17 cellular contexts compared by ENCODE assay signal in the genomic region with DNA sequence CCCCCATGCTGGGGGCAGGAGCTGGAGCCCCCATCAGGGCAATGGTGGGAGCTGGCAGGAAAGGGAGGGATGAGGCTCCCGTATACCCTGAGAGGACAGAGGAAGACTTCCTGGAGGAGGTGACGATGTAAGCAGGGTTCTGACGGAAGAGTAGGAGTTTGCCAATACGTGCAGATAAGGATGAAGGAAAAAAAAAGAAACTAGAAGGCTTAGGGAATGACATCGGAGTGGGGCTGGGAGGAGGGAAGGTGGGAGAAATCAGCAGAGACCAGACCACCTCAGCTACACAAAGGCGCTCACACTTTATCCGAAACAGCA. TPM values are rescaled to one million over a fixed set of nuclear protein-coding genes. Genes with fewer than 3 reads are reported as not detected.
A peak's percentile ranks its signal among the peaks of the same experiment; 100 is the strongest.
DNase-seq lines count a peak whose midpoint lies in the region; ATAC-seq and TF ChIP-seq lines count a peak whose summit lies in the region.
"Had no signal": no experiment of that assay in that cellular context is flagged by ENCODE, and none has a peak within 500 bp of the region (broad histone marks: within the 10 kb centered on the region; RNA-seq: fewer than 3 reads in every experiment).

No MANE protein-coding gene starts in this region.

- POLR2A ChIA-PET in SK-N-SH (lab: Yijun Ruan, JAX) (no interaction called here), HEK293 (lab: Yijun Ruan, JAX) (interaction anchor here (0.9 kb wide), 1 partner anchor 282 kb away, joined by 3 read pairs; no protein-coding TSS in a partner anchor)

- H3K79me2 ChIP-seq in SK-N-SH (ENCODE audit: insufficient read depth), result no peaks in the 10 kb centered on the region

- no peaks in the 10 kb centered on the region for H3K9me2 ChIP-seq in SK-N-SH

- TF ChIP-seq RAD21 in SK-N-SH (IDR thresholded peaks at IDR 0.05; ENCODE audit: low read length), result no peak

- H2AFZ ChIP-seq in SK-N-SH (ENCODE audit: low read depth), result no peak overlapping the region

- H3K4me3 Mint-ChIP-seq in dendritic cell treated with granulocyte-macrophage colony-stimulating factor and Interleukin-4, amounts not matched to agents 40 ng/mL and 50 ng/mL, for 4 days, result no peak overlapping the region
- no peak overlapping the region for H3K4me3 Mint-ChIP-seq in stimulated activated effector memory CD8-positive, alpha-beta T cell treated with anti-CD3 and anti-CD28 coated beads, Interleukin-12 subunit alpha, Interleukin-12 subunit beta, amount 100 ng/mL, for 72 hours
- H3K4me3 Mint-ChIP-seq: activated CD4-positive, alpha-beta memory T cell treated with anti-CD3 and anti-CD28 coated beads, Interleukin-2, amount 10 ng/mL, durations not matched to agents 7 days and 5 days; WTC11 had no signal

- CTCF ChIA-PET in SK-N-SH (lab: Yijun Ruan, JAX) (interaction anchor here (0.8 to 5.6 kb wide), 8 partner anchors 9 to 280 kb away, joined by 3 to 44 read pairs (median 4); a partner anchor contains a TSS), HEK293 (lab: Yijun Ruan, JAX) (interaction anchor here (0.6 to 2.0 kb wide), 15 partner anchors 9 to 1186 kb away, joined by 3 to 12 read pairs (median 3); no protein-coding TSS in a partner anchor)

- TF ChIP-seq CTCF in SK-N-SH (IDR thresholded peaks at IDR 0.05), result no peak
- no peak for TF ChIP-seq CTCF in HEK293 (tag by site-specific recombination; IDR thresholded peaks at IDR 0.05)

- H3K27me3 Mint-ChIP-seq in dendritic cell treated with granulocyte-macrophage colony-stimulating factor and Interleukin-4, amounts not matched to agents 40 ng/mL and 50 ng/mL, for 4 days, result no peaks in the 10 kb centered on the region
- H3K27me3 Mint-ChIP-seq: activated CD4-positive, alpha-beta memory T cell treated with anti-CD3 and anti-CD28 coated beads, Interleukin-2, amount 10 ng/mL, durations not matched to agents 7 days and 5 days; progenitor cell of endocrine pancreas had no signal

- peaks cover 45% of the 10 kb centered on the region for H3K4me1 Mint-ChIP-seq in dendritic cell treated with granulocyte-macrophage colony-stimulating factor and Interleukin-4, amounts not matched to agents 40 ng/mL and 50 ng/mL, for 4 days (ENCODE audit: low read depth)
- peaks cover 29% of the 10 kb centered on the region for H3K4me1 Mint-ChIP-seq in stimulated activated effector memory CD8-positive, alpha-beta T cell treated with anti-CD3 and anti-CD28 coated beads, Interleukin-12 subunit alpha, Interleukin-12 subunit beta, amount 100 ng/mL, for 72 hours

- H3K9ac ChIP-seq in SK-N-SH, result no peak overlapping the region

- no peaks in the 10 kb centered on the region for H3F3A ChIP-seq in SK-N-SH (replicated peaks; ENCODE audit: insufficient read depth)

- no peak for TF ChIP-seq EP300 in SK-N-SH (IDR thresholded peaks at IDR 0.05; ENCODE audit: borderline replicate concordance in 1 of 2, low read depth in 1 of 2, low read length in 1 of 2)

- no peak for DNase-seq in SK-N-SH
- DNase-seq in stimulated activated effector memory CD8-positive, alpha-beta T cell treated with anti-CD3 and anti-CD28 coated beads, Interleukin-12 subunit alpha, Interleukin-12 subunit beta, amount 100 ng/mL, for 72 hours (ENCODE audit: low spot score in 2 of 2), result no peak
- DNase-seq in stimulated activated CD4-positive, alpha-beta T cell treated with anti-CD3 and anti-CD28 coated beads, Interleukin-4, amount 100 ng/mL, for 24 hours, result no peak
- DNase-seq in effector CD4-positive, alpha-beta T cell, result no peak
- DNase-seq: activated naive CD4-positive, alpha-beta T cell treated with anti-CD3 and anti-CD28 coated beads, Interleukin-2, amount 50 U/mL, for 16 hours; left lung; T1000 had no signal

- 75% methylated on average over 7 of the region's 7 CpGs for WGBS in SK-N-SH (ENCODE audit: low lambda C conversion rate)

- intact Hi-C loops in dendritic cell treated with granulocyte-macrophage colony-stimulating factor and Interleukin-4, amounts not matched to agents 40 ng/mL and 50 ng/mL, for 4 days (cut with micrococcal nuclease), result no loop called here

- H3K27ac ChIP-seq in SK-N-SH (ENCODE audit: low read depth in 2 of 2, low read length in 1 of 2) (no peak overlapping the region), HEK293 (ENCODE audit: extremely low read depth, low read depth, low read length) (no peak overlapping the region)
- H3K27ac ChIP-seq: foreskin keratinocyte, left lung, testis had no signal

- ATAC-seq in SK-N-SH treated with all-trans-retinoic acid at 6 μM for 48 hours (no peak), HG02798 (IDR thresholded peaks at IDR 0.05; ENCODE audit: poor library complexity, unreplicated experiment) (no peak)
- peak; percentile 8 for ATAC-seq in stimulated activated effector memory CD8-positive, alpha-beta T cell treated with anti-CD3 and anti-CD28 coated beads, Interleukin-12 subunit alpha, Interleukin-12 subunit beta, amount 100 ng/mL, for 72 hours

- H3K27ac Mint-ChIP-seq in dendritic cell treated with granulocyte-macrophage colony-stimulating factor and Interleukin-4, amounts not matched to agents 40 ng/mL and 50 ng/mL, for 4 days, result peak overlapping the region; percentile 66
- peak overlapping the region; percentile 94 for H3K27ac Mint-ChIP-seq in stimulated activated effector memory CD8-positive, alpha-beta T cell treated with anti-CD3 and anti-CD28 coated beads, Interleukin-12 subunit alpha, Interleukin-12 subunit beta, amount 100 ng/mL, for 72 hours
- H3K27ac Mint-ChIP-seq: activated CD4-positive, alpha-beta memory T cell treated with anti-CD3 and anti-CD28 coated beads, Interleukin-2, amount 10 ng/mL, durations not matched to agents 7 days and 5 days; progenitor cell of endocrine pancreas; WTC11 had no signal

- H3K9me3 ChIP-seq in SK-N-SH, result no peaks in the 10 kb centered on the region
- no peaks in the 10 kb centered on the region for H3K9me3 ChIP-seq in HEK293 (ENCODE audit: control insufficient read depth, insufficient read depth, low read depth, low read length)
- H3K9me3 ChIP-seq: BE2C, left lung, testis had no signal

- no peaks in the 10 kb centered on the region for H3K9me3 Mint-ChIP-seq in dendritic cell treated with granulocyte-macrophage colony-stimulating factor and Interleukin-4, amounts not matched to agents 40 ng/mL and 50 ng/mL, for 4 days
- H3K9me3 Mint-ChIP-seq in stimulated activated effector memory CD8-positive, alpha-beta T cell treated with anti-CD3 and anti-CD28 coated beads, Interleukin-12 subunit alpha, Interleukin-12 subunit beta, amount 100 ng/mL, for 72 hours, result no peaks in the 10 kb centered on the region
- H3K9me3 Mint-ChIP-seq: activated CD4-positive, alpha-beta memory T cell treated with anti-CD3 and anti-CD28 coated beads, Interleukin-2, amount 10 ng/mL, durations not matched to agents 7 days and 5 days; WTC11 had no signal

- H3K4me1 ChIP-seq in SK-N-SH (ENCODE audit: control insufficient read depth in 1 of 2, insufficient read depth in 2 of 2, low read depth in 1 of 2, low read length in 1 of 2) (no peaks in the 10 kb centered on the region), HEK293 (ENCODE audit: control insufficient read depth, insufficient read depth, low read length) (no peaks in the 10 kb centered on the region)
- H3K4me1 ChIP-seq: BE2C, testis had no signal

- H3K36me3 ChIP-seq in SK-N-SH (replicated peaks in 1 of 2; ENCODE audit: control insufficient read depth in 1 of 2, insufficient read depth in 2 of 2, low read length in 1 of 2), result no peaks in the 10 kb centered on the region
- H3K36me3 ChIP-seq in HEK293 (ENCODE audit: control insufficient read depth in 2 of 2, insufficient read depth in 1 of 2, low read length in 2 of 2), result no peaks in the 10 kb centered on the region
- H3K36me3 ChIP-seq: BE2C had no signal

- no peaks in the 10 kb centered on the region for H4K20me1 ChIP-seq in SK-N-SH (ENCODE audit: insufficient read depth)

- H3K4me3 ChIP-seq in SK-N-SH (ENCODE audit: low read depth in 2 of 2, low read length in 1 of 2) (no peak overlapping the region), HEK293 (ENCODE audit: low read depth, low read length) (no peak overlapping the region)
- H3K4me3 ChIP-seq: left lung, testis had no signal

- H3K4me2 ChIP-seq in SK-N-SH, result no peak overlapping the region

- H3K27me3 ChIP-seq in SK-N-SH (ENCODE audit: insufficient read depth), result no peaks in the 10 kb centered on the region
- H3K27me3 ChIP-seq: foreskin keratinocyte, left lung, testis had no signal

- peaks cover 57% of the 10 kb centered on the region for H3K36me3 Mint-ChIP-seq in dendritic cell treated with granulocyte-macrophage colony-stimulating factor and Interleukin-4, amounts not matched to agents 40 ng/mL and 50 ng/mL, for 4 days (ENCODE audit: low read depth)
- H3K36me3 Mint-ChIP-seq in stimulated activated effector memory CD8-positive, alpha-beta T cell treated with anti-CD3 and anti-CD28 coated beads, Interleukin-12 subunit alpha, Interleukin-12 subunit beta, amount 100 ng/mL, for 72 hours, result peaks cover 23% of the 10 kb centered on the region
- H3K36me3 Mint-ChIP-seq: WTC11 had no signal

TF ChIP-seq in SK-N-SH treated with all-trans-retinoic acid at 6 μM for 48 hours, 23 proteins besides CTCF, POLR2A, EP300 and RAD21:
- TF ChIP-seq ZFP3 (CRISPR knock-in tag; IDR thresholded peaks at IDR 0.05) (peak; percentile 98), ZFP30 (CRISPR knock-in tag; IDR thresholded peaks at IDR 0.05) (no peak)
TF ChIP-seq in SK-N-SH treated with all-trans-retinoic acid at 6 μM for 48 hours: peak in this region for 1.

TF ChIP-seq in SK-N-SH, 30 proteins besides CTCF, POLR2A, EP300 and RAD21:
- TF ChIP-seq FOSL2 (IDR thresholded peaks at IDR 0.05; ENCODE audit: borderline replicate concordance, low read depth) (no peak), GATA2 (CRISPR knock-in tag; IDR thresholded peaks at IDR 0.05) (no peak), JUND (IDR thresholded peaks at IDR 0.05) (no peak), NFIC (IDR thresholded peaks at IDR 0.05; ENCODE audit: borderline replicate concordance) (no peak), RCOR1 (IDR thresholded peaks at IDR 0.05; ENCODE audit: low read length) (no peak)

TF ChIP-seq in HEK293, 187 proteins besides CTCF, POLR2A, EP300 and RAD21 (continues in another document):
- TF ChIP-seq ZFP3 (tag by site-specific recombination; IDR thresholded peaks at IDR 0.05; ENCODE audit: low read depth) (peak; percentile 91), MZF1 (tag by site-specific recombination; IDR thresholded peaks at IDR 0.05; ENCODE audit: borderline replicate concordance) (no peak), ZNF404 (tag by site-specific recombination; IDR thresholded peaks at IDR 0.05) (no peak)

RNA-seq across cellular contexts. Expression of a gene that starts 32.3 kb away (rescaled TPM):
- 11.3 and 11.7 TPM in 2 replicates for polyA plus RNA-seq in SK-N-SH (2012; rRNA removed)
- 4.7 and 7.6 TPM in 2 replicates for polyA plus RNA-seq in SK-N-SH (2012; cell fraction: cytosol; rRNA removed)
- 23.3 and 25.8 TPM in 2 replicates for polyA plus RNA-seq in SK-N-SH (2012; cell fraction: nucleus; rRNA removed)
